25 cellular contexts compared by ENCODE assay signal in the genomic region with DNA sequence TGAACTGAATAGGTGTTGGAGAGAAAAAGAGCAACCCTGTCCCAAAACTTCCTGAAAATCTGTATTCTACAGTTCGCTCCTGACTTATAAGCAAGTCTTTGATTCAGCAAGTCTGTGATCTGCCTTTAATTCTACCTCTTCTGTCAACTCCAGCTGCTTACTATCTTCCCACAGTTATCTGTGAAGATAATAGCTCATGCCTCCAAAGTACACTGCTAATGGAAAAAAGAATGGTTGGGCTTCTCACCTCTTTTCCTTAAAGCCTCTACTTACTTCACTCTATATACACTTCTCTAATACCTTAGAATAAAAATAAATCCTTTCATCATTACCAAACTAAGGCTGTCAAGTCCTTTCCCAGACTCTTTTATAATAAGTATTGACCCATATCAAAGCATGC.
A peak's percentile ranks its signal among the peaks of the same experiment; 100 is the strongest.
DNase-seq lines count a peak whose midpoint lies in the region; ATAC-seq, FAIRE-seq and TF ChIP-seq lines count a peak whose summit lies in the region.
"Had no signal": no experiment of that assay in that cellular context is flagged by ENCODE, and none has a peak within 500 bp of the region (broad histone marks: within the 10 kb centered on the region; RNA-seq: fewer than 3 reads in every experiment).

No MANE protein-coding gene starts in this region.

- H3K4me3 ChIP-seq in HUES6 (ENCODE audit: low read depth, low read length) = no peak overlapping the region
- no peak overlapping the region for H3K4me3 ChIP-seq in K562
- H3K4me3 ChIP-seq: A549 had no signal

- H3K9me3 Mint-ChIP-seq in Calu3 (ENCODE audit: low read depth, unreplicated experiment) = no peaks in the 10 kb centered on the region
- H3K9me3 Mint-ChIP-seq in nephron progenitor cell = no peaks in the 10 kb centered on the region

- H3K27me3 Mint-ChIP-seq in Calu3 (ENCODE audit: unreplicated experiment) (no peaks in the 10 kb centered on the region), nephron progenitor cell (ENCODE audit: low read depth, poor library complexity) (no peaks in the 10 kb centered on the region)
- H3K27me3 Mint-ChIP-seq: B cell had no signal

- POLR2A ChIA-PET in K562 (lab: Yijun Ruan, JAX) = no interaction called here

- TF ChIP-seq CTCF in Calu3 (IDR thresholded peaks at IDR 0.05; ENCODE audit: unreplicated experiment) = no peak
- no peak for TF ChIP-seq CTCF in K562 (IDR thresholded peaks at IDR 0.05 in 2 of 3, conservative IDR thresholded peaks at IDR 0.05 in 1 of 3; ENCODE audit: insufficient read depth in 2 of 3, low read depth in 1 of 3, low read length in 3 of 3)
- no peak for TF ChIP-seq CTCF in nephron progenitor cell (IDR thresholded peaks at IDR 0.05)

- H3K27ac ChIP-seq in HUES6 (ENCODE audit: low read depth, low read length) (peak overlapping the region; percentile 53; the same call in 1 of the 2 replicates), K562 (ENCODE audit: extremely low read depth, low read depth, low read length) (no peak overlapping the region)
- H3K27ac ChIP-seq: HL-60 had no signal

- no peaks in the 10 kb centered on the region for H3K9me1 ChIP-seq in K562 (ENCODE audit: control insufficient read depth, insufficient read depth, low read length)

- 0% methylated on average over 1 of the region's 1 CpG for WGBS in K562 (ENCODE audit: insufficient coverage, low coverage, missing lambda C conversion rate)

- intact Hi-C loops in Calu3 (cut with micrococcal nuclease; ENCODE audit: unreplicated experiment) (no loop called here), K562 (cut with micrococcal nuclease) (no loop called here), head of caudate nucleus (cut with DNase I) (no loop called here)

- no peaks in the 10 kb centered on the region for H3K36me3 ChIP-seq in HUES6 (ENCODE audit: control insufficient read depth, insufficient read depth, low read length)
- no peaks in the 10 kb centered on the region for H3K36me3 ChIP-seq in K562 (ENCODE audit: control insufficient read depth, insufficient read depth, low read length)

- H3K4me2 ChIP-seq in K562 (ENCODE audit: insufficient read depth, low read length) = no peak overlapping the region
- H3K4me2 ChIP-seq: A549, SK-N-SH had no signal

- BruUV-seq in Calu3 (replicated peaks; lab: Mats Ljungman, UMichigan) (no TSS peak), K562 (replicated peaks; lab: Mats Ljungman, UMichigan) (no TSS peak)

- peak overlapping the region; percentile 37 for H3K27ac Mint-ChIP-seq in Calu3 (ENCODE audit: unreplicated experiment)
- H3K27ac Mint-ChIP-seq in nephron progenitor cell = peak overlapping the region; percentile 30
- H3K27ac Mint-ChIP-seq: B cell, CD14-positive monocyte had no signal

- H4K20me1 ChIP-seq in K562 (replicated peaks; ENCODE audit: control insufficient read depth, insufficient read depth, low read length) = no peaks in the 10 kb centered on the region

- no peaks in the 10 kb centered on the region for H3K9me3 ChIP-seq in HUES6 (ENCODE audit: control insufficient read depth, insufficient read depth, low read depth, low read length)
- peaks cover 2% of the 10 kb centered on the region; the same call in 1 of the 2 replicates for H3K9me3 ChIP-seq in K562 (replicated peaks; ENCODE audit: control insufficient read depth, insufficient read depth, low read depth, low read length)
- H3K9me3 ChIP-seq: A549, SK-N-SH had no signal

- no peak for TF ChIP-seq EP300 in K562 (IDR thresholded peaks at IDR 0.05; ENCODE audit: low read length)

- H3K4me1 ChIP-seq in HUES6 (ENCODE audit: control insufficient read depth, insufficient read depth, low read length) (0 out of 2 replicates have a peak, but pooled peaks cover 5% of the 10 kb centered on the region), K562 (replicated peaks in 1 of 2; ENCODE audit: control insufficient read depth in 2 of 2, insufficient read depth in 2 of 2, low read length in 2 of 2) (no peaks in the 10 kb centered on the region)

- TF ChIP-seq RAD21 in K562 (CRISPR knock-in tag; conservative IDR thresholded peaks at IDR 0.05 in 1 of 2, IDR thresholded peaks at IDR 0.05 in 1 of 2) = no peak

- CTCF ChIA-PET in Calu3 (lab: Charles Lee) = no interaction called here
- CTCF ChIA-PET in K562 (lab: Yijun Ruan, JAX; ENCODE audit: low intra/inter-chr PET ratio) = no interaction called here

- H3K4me1 Mint-ChIP-seq in Calu3 (ENCODE audit: low read depth, unreplicated experiment) (no peaks in the 10 kb centered on the region), nephron progenitor cell (no peaks in the 10 kb centered on the region)
- H3K4me1 Mint-ChIP-seq: B cell, CD14-positive monocyte had no signal

- no peak overlapping the region for H3K9ac ChIP-seq in HUES6 (ENCODE audit: low read length)
- no peak overlapping the region for H3K9ac ChIP-seq in K562 (ENCODE audit: insufficient read depth in 1 of 2, low read depth in 2 of 2, low read length in 2 of 2)
- H3K9ac ChIP-seq: SK-N-SH had no signal

- no peak for ATAC-seq in K562
- ATAC-seq: A549, Panc1 had no signal

- H3K36me3 Mint-ChIP-seq in Calu3 (ENCODE audit: insufficient read depth, unreplicated experiment) = no peaks in the 10 kb centered on the region
- H3K36me3 Mint-ChIP-seq in nephron progenitor cell (ENCODE audit: low read depth) = no peaks in the 10 kb centered on the region
- H3K36me3 Mint-ChIP-seq: CD14-positive monocyte had no signal

- in situ Hi-C loops in K562 (cut with MboI) (no loop called here), KBM-7 (cut with MboI; ENCODE audit: low pct_unique_long_range_greater_than_20kb, low sequenced_read_pairs) (no loop called here)

- no peaks in the 10 kb centered on the region for H3K27me3 ChIP-seq in HUES6 (ENCODE audit: control insufficient read depth, insufficient read depth, low read length)
- no peaks in the 10 kb centered on the region for H3K27me3 ChIP-seq in K562 (ENCODE audit: control insufficient read depth in 2 of 2, insufficient read depth in 2 of 2, low read length in 2 of 2)

- no peaks in the 10 kb centered on the region for H3K79me2 ChIP-seq in K562 (ENCODE audit: control insufficient read depth, insufficient read depth, low read length)

- TF ChIP-seq POLR2A in K562 (conservative IDR thresholded peaks at IDR 0.05) = no peak

- no peak for FAIRE-seq in K562 (lab: Jason Lieb, UNC)
- FAIRE-seq: A549, GM12891 had no signal

- no peak for DNase-seq in Calu3
- DNase-seq in K562 (ENCODE audit: extremely low read depth in 1 of 4, low spot score in 3 of 4) = no peak
- no peak for DNase-seq in nephron progenitor cell
- DNase-seq in KBM-7 = no peak
- DNase-seq in head of caudate nucleus = no peak
- DNase-seq in inferior parietal cortex (ENCODE audit: extremely low spot score) = no peak
- DNase-seq: DND-41; GOT3; HCEC 1CT; NCI-H1105; NCI-H146; NCI-H2029 treated with DMSO at 0.1 percent for 48 hours; NCI-H2171 treated with DMSO at 0.1 percent for 48 hours; NCI-H446 treated with DMSO at 0.1 percent for 48 hours; NCI-H526 treated with DMSO at 0.1 percent for 48 hours; NK-92 treated with Interleukin-12 subunit alpha and Interleukin-12 subunit beta, amount 100 ng/mL, for 24 hours; SIG-M5; SK-N-SH had no signal

- no peak overlapping the region for H2AFZ ChIP-seq in K562 (ENCODE audit: low read depth, low read length)

- H3K4me3 Mint-ChIP-seq in Calu3 (ENCODE audit: low read depth, unreplicated experiment) = no peak overlapping the region
- no peak overlapping the region for H3K4me3 Mint-ChIP-seq in nephron progenitor cell
- H3K4me3 Mint-ChIP-seq: B cell, CD14-positive monocyte had no signal

TF ChIP-seq in K562, 482 proteins besides CTCF, POLR2A, EP300 and RAD21:
- TF ChIP-seq TGIF2 (CRISPR knock-in tag; IDR thresholded peaks at IDR 0.05) (0 out of 2 replicates have a peak, but pooled peaks have one; percentile 6), MCM7 (IDR thresholded peaks at IDR 0.05) (no peak)
